ENCODE assay signal across 8 cellular contexts in the genomic region with DNA sequence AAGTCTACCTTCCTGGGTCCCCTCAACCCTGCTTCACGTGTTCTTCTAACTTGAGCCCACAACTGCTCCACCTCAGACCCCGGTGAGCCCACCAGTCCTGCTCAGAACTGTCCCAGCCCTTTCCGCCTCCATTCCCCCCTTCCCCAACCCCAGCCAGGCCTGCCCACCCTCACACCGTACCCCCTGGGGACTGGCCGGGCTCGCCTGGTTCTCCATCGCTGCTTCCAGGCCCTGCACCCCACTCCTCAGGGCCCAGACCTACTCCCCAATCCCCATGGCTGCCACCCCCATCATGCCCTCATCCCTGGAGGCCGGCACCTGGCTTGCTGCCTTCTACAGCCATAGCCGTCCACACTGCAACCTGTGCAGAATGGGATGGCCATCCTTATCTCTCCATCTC.
"Had no signal": no experiment of that assay in that cellular context is flagged by ENCODE, and none has a peak within 500 bp of the region (broad histone marks: within the 10 kb centered on the region; RNA-seq: fewer than 3 reads in every experiment).

No MANE protein-coding gene starts in this region.

- H3K27ac ChIP-seq: GM23248 had no signal

- FAIRE-seq: H54, HTR-8/SVneo, K562 had no signal

- H3K4me3 ChIP-seq: GM23248, K562 had no signal

- DNase-seq: GM23248, GOT3, H9, HCEC 1CT, IMR-90 had no signal

- H3K9ac ChIP-seq: GM23248 had no signal

- ATAC-seq: K562 had no signal
